In the genomic region with DNA sequence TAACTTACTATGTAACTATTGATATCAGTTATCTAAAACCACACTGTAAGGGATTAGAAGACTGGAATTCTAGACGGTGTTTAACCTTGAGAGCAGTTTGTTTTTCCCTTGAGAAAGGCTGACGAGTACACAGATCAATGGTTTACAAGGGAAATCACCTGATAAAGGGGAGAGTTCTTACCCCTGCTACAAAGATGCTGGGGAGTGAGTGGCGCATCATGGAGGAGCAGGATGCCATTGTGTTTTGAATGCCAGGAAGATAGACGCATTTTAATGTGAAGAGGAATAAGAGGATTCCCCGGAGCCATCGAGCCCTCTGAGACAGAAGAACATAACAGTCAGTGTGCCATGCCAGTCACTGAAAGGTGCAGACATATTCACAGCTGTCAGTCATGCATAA, we compare ENCODE assay signal across 28 cellular contexts.
"Had no signal": no experiment of that assay in that cellular context is flagged by ENCODE, and none has a peak within 500 bp of the region (broad histone marks: within the 10 kb centered on the region; RNA-seq: fewer than 3 reads in every experiment).

No MANE protein-coding gene starts in this region.

- H3K4me3 ChIP-seq: adrenal gland, breast epithelium, esophagus muscularis mucosa, gastrocnemius medialis, psoas muscle, right atrium auricular region, testis, uterus had no signal

- ATAC-seq: activated T-helper 17 cell treated with anti-CD3 and anti-CD28 coated beads, Interleukin-2, amount 50 U/mL, for 72 hours; effector memory CD8-positive, alpha-beta T cell; gastrocnemius medialis; left ventricle myocardium superior; natural killer cell; psoas muscle; stimulated activated naive B cell treated with anti-CD40 and anti-IgM and Interleukin-4, amounts not matched to agents 10 μg/mL and 1 μg/mL and 100 μg/mL, for 72 hours; WTC11 had no signal

- FAIRE-seq: astrocyte, colon, islet of Langerhans had no signal

- H3K9me3 ChIP-seq: adrenal gland, breast epithelium, esophagus muscularis mucosa, gastrocnemius medialis, psoas muscle, right atrium auricular region, testis, uterus had no signal

- H3K9me3 Mint-ChIP-seq: activated T-helper 17 cell treated with anti-CD3 and anti-CD28 coated beads, Interleukin-2, amount 50 U/mL, for 72 hours; central memory CD8-positive, alpha-beta T cell; effector memory CD8-positive, alpha-beta T cell; mesothelial cell of epicardium; natural killer cell; stimulated activated naive B cell treated with anti-CD40 and anti-IgM and Interleukin-4, amounts not matched to agents 10 μg/mL and 1 μg/mL and 100 μg/mL, for 72 hours; WTC11 had no signal

- H3K36me3 ChIP-seq: adrenal gland, breast epithelium, gastrocnemius medialis, right atrium auricular region, uterus had no signal

- H3K27me3 Mint-ChIP-seq: activated naive CD8-positive, alpha-beta T cell; activated T-helper 17 cell treated with anti-CD3 and anti-CD28 coated beads, Interleukin-2, amount 50 U/mL, for 72 hours; stimulated activated naive B cell treated with anti-CD40 and anti-IgM and Interleukin-4, amounts not matched to agents 10 μg/mL and 1 μg/mL and 100 μg/mL, for 72 hours had no signal

- H3K27ac Mint-ChIP-seq: activated naive CD8-positive, alpha-beta T cell; activated T-helper 17 cell treated with anti-CD3 and anti-CD28 coated beads, Interleukin-2, amount 50 U/mL, for 72 hours; effector memory CD8-positive, alpha-beta T cell; mesothelial cell of epicardium; natural killer cell; stimulated activated naive B cell treated with anti-CD40 and anti-IgM and Interleukin-4, amounts not matched to agents 10 μg/mL and 1 μg/mL and 100 μg/mL, for 72 hours; WTC11 had no signal

- H3K27ac ChIP-seq: adrenal gland, breast epithelium, esophagus muscularis mucosa, gastrocnemius medialis, psoas muscle, right atrium auricular region, testis, uterus had no signal

- H3K36me3 Mint-ChIP-seq: activated naive CD8-positive, alpha-beta T cell; mesothelial cell of epicardium; natural killer cell; stimulated activated naive B cell treated with anti-CD40 and anti-IgM and Interleukin-4, amounts not matched to agents 10 μg/mL and 1 μg/mL and 100 μg/mL, for 72 hours; WTC11 had no signal

- H3K27me3 ChIP-seq: adrenal gland, breast epithelium, esophagus muscularis mucosa, gastrocnemius medialis, right atrium auricular region, testis, uterus had no signal

- H3K4me1 Mint-ChIP-seq: activated T-helper 17 cell treated with anti-CD3 and anti-CD28 coated beads, Interleukin-2, amount 50 U/mL, for 72 hours; central memory CD8-positive, alpha-beta T cell; natural killer cell; WTC11 had no signal

- DNase-seq: activated naive CD4-positive, alpha-beta T cell; activated T-cell treated with anti-CD3 and anti-CD28 coated beads, Interleukin-2, amount 50 U/mL, for 1 hour; effector memory CD8-positive, alpha-beta T cell; gastrocnemius medialis; hypothalamus; left ventricle myocardium superior; mammary epithelial cell; natural killer cell; psoas muscle; stimulated activated CD4-positive, alpha-beta T cell treated with anti-CD3 and anti-CD28 coated beads, Interleukin-2, amount 100 ng/mL, for 24 hours; stimulated activated CD8-positive, alpha-beta memory T cell treated with anti-CD3 and anti-CD28 coated beads, Interleukin-4, amount 100 ng/mL, for 48 hours; stimulated activated naive B cell treated with anti-CD40 and anti-IgM and Interleukin-4, amounts not matched to agents 10 μg/mL and 1 μg/mL and 100 μg/mL, for 72 hours; T-helper 9 cell; testis; trophoblast cell; uterus had no signal

- H3K4me1 ChIP-seq: breast epithelium, gastrocnemius medialis, psoas muscle, uterus had no signal

- H3K4me3 Mint-ChIP-seq: activated naive CD8-positive, alpha-beta T cell; activated T-helper 17 cell treated with anti-CD3 and anti-CD28 coated beads, Interleukin-2, amount 50 U/mL, for 72 hours; central memory CD8-positive, alpha-beta T cell; effector memory CD8-positive, alpha-beta T cell; mesothelial cell of epicardium; natural killer cell; stimulated activated naive B cell treated with anti-CD40 and anti-IgM and Interleukin-4, amounts not matched to agents 10 μg/mL and 1 μg/mL and 100 μg/mL, for 72 hours; WTC11 had no signal
